In genomic region chr19:53998223-53998622, GRCh38 we compare ENCODE assay signal across 10 cellular contexts.
"Had no signal": no experiment of that assay in that cellular context is flagged by ENCODE, and none has a peak within 500 bp of the region (broad histone marks: within the 10 kb centered on the region; RNA-seq: fewer than 3 reads in every experiment).

No MANE protein-coding gene starts in this region.

- DNase-seq: GM23248, H9, HCEC 1CT, HFFc6, KBM-7 had no signal

- FAIRE-seq: H1, H54, HepG2 had no signal

- H3K4me3 ChIP-seq: GM23248 had no signal

- H3K27ac ChIP-seq: GM23248, HL-60, KMS-11 had no signal
